In the genomic region with DNA sequence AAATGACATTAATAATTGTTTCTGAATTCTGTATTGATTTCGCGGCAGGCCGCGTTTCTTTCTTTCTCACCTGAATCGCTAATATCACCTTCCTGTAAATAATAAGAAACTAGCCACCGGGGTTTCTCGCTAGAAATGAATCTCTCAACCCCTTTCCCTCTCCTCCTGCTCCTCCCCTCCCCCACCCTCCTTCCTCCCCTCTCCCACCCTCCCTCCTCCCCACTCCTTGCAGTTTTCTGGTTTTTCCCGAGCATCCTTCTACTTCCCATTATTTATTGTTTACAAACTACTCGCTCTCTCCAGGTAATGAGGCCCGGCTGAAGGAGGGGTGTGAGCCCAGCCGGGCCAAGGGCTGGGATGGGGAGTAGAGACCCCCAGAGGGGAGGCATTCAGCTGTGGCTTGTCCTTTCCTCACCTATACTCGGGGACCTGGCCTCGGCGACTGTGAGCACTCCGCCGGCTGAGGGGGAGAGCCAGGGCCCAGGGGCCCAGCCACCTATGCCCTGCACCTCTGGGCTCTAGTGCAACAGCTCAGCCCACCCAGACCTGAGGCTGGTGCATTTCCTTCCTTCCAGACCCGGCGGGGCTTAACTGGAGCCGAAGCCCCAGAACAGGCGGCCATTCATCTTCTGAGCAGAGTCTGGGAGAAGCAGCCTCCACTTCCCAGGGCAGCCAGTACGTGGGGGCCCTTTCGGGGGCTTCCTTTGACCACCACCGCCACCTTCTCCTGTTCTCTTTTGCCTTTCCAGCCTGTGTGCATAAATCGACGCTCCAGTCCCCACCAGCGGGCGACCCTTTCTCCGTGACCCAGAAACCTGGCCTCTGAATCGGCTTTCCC, we compare ENCODE assay signal across 22 cellular contexts. TPM values are rescaled to one million over a fixed set of nuclear protein-coding genes. Genes with fewer than 3 reads are reported as not detected.
DNase-seq lines count a peak whose midpoint lies in the region; FAIRE-seq and TF ChIP-seq lines count a peak whose summit lies in the region.
"Had no signal": no experiment of that assay in that cellular context is flagged by ENCODE, and none has a peak within 500 bp of the region (broad histone marks: within the 10 kb centered on the region; RNA-seq: fewer than 3 reads in every experiment).

No MANE protein-coding gene starts in this region.

- H3K9me3 Mint-ChIP-seq in CD4-positive, alpha-beta memory T cell, result peaks cover 0 to 2% (median 0%) of the 10 kb centered on the region in 8 donors
- H3K9me3 Mint-ChIP-seq in H9 (no peaks in the 10 kb centered on the region; a peak in 2 of 5 replicates), nephron progenitor cell (peaks cover 3% of the 10 kb centered on the region)
- H3K9me3 Mint-ChIP-seq: activated T-helper 2 cell treated with anti-CD3 and anti-CD28 coated beads, Interferon-gamma antibody, Interleukin-2, Interleukin-4, amounts not matched to agents 10 μg/mL and 5 μg/mL and 100 μg/mL, durations not matched to agents 14 hours and 24 hours and 36 hours had no signal

- peaks cover 3 to 18% (median 7%) of the 10 kb centered on the region in 4 donors for H3K4me1 Mint-ChIP-seq in CD4-positive, alpha-beta memory T cell
- peaks cover 19 to 34% of the 10 kb centered on the region in 2 experiments for H3K4me1 Mint-ChIP-seq in H9
- peaks cover 30% of the 10 kb centered on the region for H3K4me1 Mint-ChIP-seq in nephron progenitor cell

- H2BK120ac ChIP-seq in H9 (ENCODE audit: low read depth, low read length, poor library complexity, severe bottlenecking), result no peak overlapping the region

- no peak overlapping the region for H3K56ac ChIP-seq in H9 (ENCODE audit: insufficient read length, low read depth, low read length)

- H3K4ac ChIP-seq in H9 (ENCODE audit: low read depth, low read length), result no peak overlapping the region

- POLR2A ChIA-PET in CD4-positive, alpha-beta memory T cell (lab: Charles Lee; ENCODE audit: partially characterized antibody), result no interaction called here

- H3K4me3 ChIP-seq in CD4-positive, alpha-beta memory T cell (ENCODE audit: low read length in 2 of 2), result no peak overlapping the region
- H3K4me3 ChIP-seq in epithelial cell of esophagus (ENCODE audit: low read length), result peak overlapping the region; percentile 67
- no peak overlapping the region for H3K4me3 ChIP-seq in stomach
- H3K4me3 ChIP-seq: SK-N-MC had no signal

- no peak overlapping the region for H2BK12ac ChIP-seq in H9 (ENCODE audit: insufficient read length, low read depth, low read length)

- H4K20me1 ChIP-seq in H9 (ENCODE audit: control insufficient read depth, insufficient read depth, insufficient read length), result no peaks in the 10 kb centered on the region

- CTCF ChIA-PET in CD4-positive, alpha-beta memory T cell (lab: Charles Lee; ENCODE audit: partially characterized antibody), result no interaction called here

- no peak overlapping the region for H3K9ac ChIP-seq in H9 (ENCODE audit: extremely low read depth, insufficient read length, low read length)

- TF ChIP-seq EP300 in stomach (IDR thresholded peaks at IDR 0.05), result no peak

- no peaks in the 10 kb centered on the region for H3K9me3 ChIP-seq in CD4-positive, alpha-beta memory T cell (ENCODE audit: control insufficient read depth in 1 of 2, low read length in 2 of 2)
- H3K9me3 ChIP-seq in H9 (ENCODE audit: control insufficient read depth, low read depth, low read length), result no peaks in the 10 kb centered on the region
- no peaks in the 10 kb centered on the region for H3K9me3 ChIP-seq in stomach

- WGBS in H9 (ENCODE audit: extremely low coverage, insufficient read length, low lambda C conversion rate), result no CpG with 5 or more reads among the region's 29 CpGs
- WGBS in stomach, 5 donors, result 6 to 9% (median 7%) methylated on average over 23 to 29 of the region's 29 CpGs

- H2AFZ ChIP-seq in H9 (ENCODE audit: low read length), result no peak overlapping the region

- peaks cover 21% of the 10 kb centered on the region for H3K23me2 ChIP-seq in H9 (ENCODE audit: insufficient read length, low read depth, low read length, poor library complexity, severe bottlenecking)

- H3K27me3 ChIP-seq in CD4-positive, alpha-beta memory T cell (ENCODE audit: insufficient read depth, low read length), result peaks cover 9% of the 10 kb centered on the region
- H3K27me3 ChIP-seq in H9 (ENCODE audit: insufficient read depth, low read length) (peaks cover 61% of the 10 kb centered on the region), stomach (peaks cover 69 to 100% (median 100%) of the 10 kb centered on the region in 3 donors)

- no peak overlapping the region for H3T11ph ChIP-seq in H9 (ENCODE audit: low read length)

- H3K79me1 ChIP-seq in H9 (ENCODE audit: insufficient read depth, low read depth, low read length, poor library complexity, severe bottlenecking), result no peaks in the 10 kb centered on the region

- peak overlapping the region; percentile 68 for H3K4me2 ChIP-seq in H9 (ENCODE audit: insufficient read depth, insufficient read length, low read length)

- TF ChIP-seq CTCF in H9 (conservative IDR thresholded peaks at IDR 0.05) (no peak), epithelial cell of esophagus (IDR thresholded peaks at IDR 0.05; ENCODE audit: insufficient read depth, low read depth, low read length, missing control alignments) (no peak), nephron progenitor cell (IDR thresholded peaks at IDR 0.05) (no peak), stomach (IDR thresholded peaks at IDR 0.05) (no peak)

- no peaks in the 10 kb centered on the region for H3K36me3 ChIP-seq in CD4-positive, alpha-beta memory T cell (ENCODE audit: insufficient read depth, low read length)
- no peaks in the 10 kb centered on the region for H3K36me3 ChIP-seq in stomach

- no peak overlapping the region for H4K8ac ChIP-seq in H9 (replicated peaks; ENCODE audit: insufficient read length, low read depth, low read length)

- no peak overlapping the region for H2BK15ac ChIP-seq in H9 (ENCODE audit: low read depth, low read length)

- no peak overlapping the region for H3K23ac ChIP-seq in H9 (ENCODE audit: insufficient read length, low read depth, low read length)

- H3K27me3 Mint-ChIP-seq in CD4-positive, alpha-beta memory T cell, result peaks cover 30 to 31% of the 10 kb centered on the region in 2 donors
- H3K27me3 Mint-ChIP-seq in H9 (ENCODE audit: low read depth) (peaks cover 95% of the 10 kb centered on the region), nephron progenitor cell (ENCODE audit: low read depth, poor library complexity) (peaks cover 94% of the 10 kb centered on the region)

- intact Hi-C loops in CD4-positive, alpha-beta memory T cell (cut with micrococcal nuclease), result no loop called here
- intact Hi-C loops in stomach (cut with DNase I; ENCODE audit: low total_unique reads), result no loop called here

- H3K14ac ChIP-seq in H9 (ENCODE audit: insufficient read depth, low read length), result no peak overlapping the region

- no peak for FAIRE-seq in HTR-8/SVneo (lab: Jason Lieb, UNC)

- no peak overlapping the region for H3K18ac ChIP-seq in H9 (ENCODE audit: insufficient read length, low read depth, low read length)

- no peak overlapping the region for H3K27ac ChIP-seq in CD4-positive, alpha-beta memory T cell (ENCODE audit: low read depth, low read length)
- H3K27ac ChIP-seq in H9 (ENCODE audit: insufficient read length, low read depth, low read length) (no peak overlapping the region), stomach (no peak overlapping the region)
- H3K27ac ChIP-seq: coronary artery, SK-N-MC had no signal

- H3K36me3 Mint-ChIP-seq in CD4-positive, alpha-beta memory T cell, result no peaks in the 10 kb centered on the region
- H3K36me3 Mint-ChIP-seq in H9 (ENCODE audit: insufficient read depth in 1 of 3, low read depth in 3 of 3), result peaks cover 0 to 7% (median 0%) of the 10 kb centered on the region in 3 experiments; a peak in 1 of 7 replicates
- no peaks in the 10 kb centered on the region for H3K36me3 Mint-ChIP-seq in nephron progenitor cell (ENCODE audit: low read depth)

- no peak overlapping the region for H4K5ac ChIP-seq in H9 (ENCODE audit: insufficient read length, low read depth, low read length)

- H3K4me3 Mint-ChIP-seq in CD4-positive, alpha-beta memory T cell, result peak overlapping the region in 6 of 8 donors; percentile 8 to 73 (median 34)
- H3K4me3 Mint-ChIP-seq in H9 (peak overlapping the region; percentile 39 to 80), nephron progenitor cell (peak overlapping the region; percentile 61)
- H3K4me3 Mint-ChIP-seq: activated CD8-positive, alpha-beta T cell treated with anti-CD3 and anti-CD28 coated beads, Interleukin-2, amount 10 ng/mL, durations not matched to agents 7 days and 5 days had no signal

- no peak for DNase-seq in CD4-positive, alpha-beta memory T cell
- DNase-seq in H9, result no peak
- DNase-seq in epithelial cell of esophagus (ENCODE audit: low read depth), result peak; percentile 8
- DNase-seq in nephron progenitor cell, result peak; percentile 44
- DNase-seq in HTR-8/SVneo (ENCODE audit: insufficient read length, low spot score), result no peak
- no peak for DNase-seq in stomach
- DNase-seq in stimulated activated CD8-positive, alpha-beta memory T cell treated with anti-CD3 and anti-CD28 coated beads, Interleukin-4, amount 100 ng/mL, for 48 hours, result no peak
- no peak for DNase-seq in NCI-H2196 treated with DMSO at 0.1 percent for 48 hours (lab: John Stamatoyannopoulos, UW; ENCODE audit: unreplicated experiment)
- DNase-seq: activated CD8-positive, alpha-beta T cell treated with anti-CD3 and anti-CD28 coated beads, Interleukin-2, amount 10 ng/mL, durations not matched to agents 7 days and 5 days; anterior cingulate cortex; erythroblast; head of caudate nucleus; Kasumi-1; NCI-H1436; NCI-H446; stimulated activated CD4-positive, alpha-beta T cell treated with anti-CD3 and anti-CD28 coated beads, Interleukin-15, amount 100 ng/mL, for 24 hours had no signal

- H2BK20ac ChIP-seq in H9 (ENCODE audit: low read depth, low read length, poor library complexity, severe bottlenecking), result no peak overlapping the region

- no peaks in the 10 kb centered on the region for H3K79me2 ChIP-seq in H9 (ENCODE audit: insufficient read depth, low read length)

- no peak overlapping the region for H4K91ac ChIP-seq in H9 (ENCODE audit: insufficient read length, low read depth, low read length)

- H3K27ac Mint-ChIP-seq in CD4-positive, alpha-beta memory T cell, result no peak overlapping the region
- no peak overlapping the region for H3K27ac Mint-ChIP-seq in H9
- no peak overlapping the region for H3K27ac Mint-ChIP-seq in nephron progenitor cell
- H3K27ac Mint-ChIP-seq: activated T-helper 2 cell treated with anti-CD3 and anti-CD28 coated beads, Interferon-gamma antibody, Interleukin-2, Interleukin-4, amounts not matched to agents 10 μg/mL and 5 μg/mL and 100 μg/mL, durations not matched to agents 14 hours and 24 hours and 36 hours had no signal

- H2AK5ac ChIP-seq in H9 (ENCODE audit: insufficient read length, low read length), result no peak overlapping the region

- H3K4me1 ChIP-seq in CD4-positive, alpha-beta memory T cell (ENCODE audit: insufficient read depth, low read length), result no peaks in the 10 kb centered on the region
- H3K4me1 ChIP-seq in H9 (ENCODE audit: insufficient read depth, low read length) (no peaks in the 10 kb centered on the region), stomach (peaks cover 27 to 57% (median 40%) of the 10 kb centered on the region in 4 donors)

- H2BK5ac ChIP-seq in H9 (ENCODE audit: insufficient read length, low read length), result no peak overlapping the region

- no peak for TF ChIP-seq POLR2A in stomach (IDR thresholded peaks at IDR 0.05)

RNA-seq across cellular contexts. Expression of a gene that starts 2.1 kb away (rescaled TPM):
- not detected for total RNA-seq in CD4-positive, alpha-beta memory T cell
- polyA plus RNA-seq in CD4-positive, alpha-beta memory T cell, result not detected
- 3.2 and 3.4 TPM in 2 replicates for total RNA-seq in H9 (2021)
- not detected for total RNA-seq in stomach
- 10 to 100 TPM in 1 of 3 donors, not detected in 2; 14.8 TPM for polyA plus RNA-seq in stomach
- total RNA-seq: activated CD8-positive, alpha-beta T cell treated with anti-CD3 and anti-CD28 coated beads, Interleukin-2, amount 10 ng/mL, durations not matched to agents 7 days and 5 days; activated T-helper 2 cell treated with anti-CD3 and anti-CD28 coated beads, Interferon-gamma antibody, Interleukin-2, Interleukin-4, amounts not matched to agents 10 μg/mL and 5 μg/mL and 100 μg/mL, durations not matched to agents 14 hours and 24 hours and 36 hours; left lobe of liver; myocyte; pulmonary artery endothelial cell had no signal

Comparison
In these comparisons a context has a peak if more than half of its experiments do, and no peak if none do; other contexts are left out.
1. DNase-seq: peak in epithelial cell of esophagus (single experiment) and nephron progenitor cell (single experiment); none in CD4-positive, alpha-beta memory T cell (0 of 5), H9 (single experiment), HTR-8/SVneo (single experiment), stomach (single experiment), stimulated activated CD8-positive, alpha-beta memory T cell treated with anti-CD3 and anti-CD28 coated beads, Interleukin-4, amount 100 ng/mL, for 48 hours (single experiment) and NCI-H2196 treated with DMSO at 0.1 percent for 48 hours (single experiment).
2. Peak in every context shown above with its lines, with median percentiles within 50 percentile points of each other: H3K4me3 Mint-ChIP-seq.